23 cellular contexts compared by ENCODE assay signal in genomic region chr15:48298914-48299313, GRCh38. TPM values are rescaled to one million over a fixed set of nuclear protein-coding genes. Genes with fewer than 3 reads are reported as not detected.
DNase-seq lines count a peak whose midpoint lies in the region; ATAC-seq and TF ChIP-seq lines count a peak whose summit lies in the region.
"Had no signal": no experiment of that assay in that cellular context is flagged by ENCODE, and none has a peak within 500 bp of the region (broad histone marks: within the 10 kb centered on the region; RNA-seq: fewer than 3 reads in every experiment).

No MANE protein-coding gene starts in this region.

- DNase-seq in COR-L47 (lab: John Stamatoyannopoulos, UW) (peak; percentile 8), NCI-H69 (lab: John Stamatoyannopoulos, UW) (peak; percentile 22), mesendoderm (peak; percentile 72), thyroid gland (no peak), NCI-H187 (lab: John Stamatoyannopoulos, UW) (no peak)
- DNase-seq: 8988T, ACHN, BE2C, DMS153, DND-41, HCEC 1CT, Kasumi-1, NCI-H1105, NCI-H1436 treated with DMSO at 0.1 percent for 48 hours, NCI-H2029 treated with DMSO at 0.1 percent for 48 hours, NCI-H2227 treated with DMSO at 0.1 percent for 48 hours, PC-9, Right ventricle myocardium superior, RPMI8226 had no signal

- H2BK15ac ChIP-seq in mesendoderm (replicated peaks; ENCODE audit: low read depth): no peak overlapping the region

- H3K27me3 ChIP-seq in HUES6 (ENCODE audit: control insufficient read depth, insufficient read depth, low read length): no peaks in the 10 kb centered on the region
- no peaks in the 10 kb centered on the region for H3K27me3 ChIP-seq in mesendoderm (ENCODE audit: insufficient read depth, low read length, poor library complexity)
- H3K27me3 ChIP-seq in thyroid gland: no peaks in the 10 kb centered on the region
- H3K27me3 ChIP-seq: BE2C, SJSA1 had no signal

- ATAC-seq in HG03175 (IDR thresholded peaks at IDR 0.05; ENCODE audit: unreplicated experiment): no peak
- ATAC-seq: K562 had no signal

- no peak overlapping the region for H3K4me2 ChIP-seq in mesendoderm (ENCODE audit: low read length)
- H3K4me2 ChIP-seq: PC-9 had no signal

- H3K4me3 ChIP-seq in HUES6 (ENCODE audit: low read depth, low read length) (peak overlapping the region; percentile 13; the same call in 1 of the 2 replicates), mesendoderm (ENCODE audit: low read length) (no peak overlapping the region), thyroid gland (replicated peaks in 1 of 3) (no peak overlapping the region)
- H3K4me3 ChIP-seq: K562, PC-9, SJSA1 had no signal

- intact Hi-C loops in thyroid gland (cut with DNase I): no loop called here

- no peak overlapping the region for H2BK5ac ChIP-seq in mesendoderm (ENCODE audit: low read length)

- no peaks in the 10 kb centered on the region for H3K79me2 ChIP-seq in mesendoderm (ENCODE audit: control insufficient read depth, insufficient read depth, low read length)

- no peak overlapping the region for H3K56ac ChIP-seq in mesendoderm (ENCODE audit: low read length)

- WGBS in mesendoderm (ENCODE audit: extremely low coverage, insufficient coverage, low lambda C conversion rate): no CpG with 5 or more reads among the region's 2 CpGs
- WGBS in thyroid gland, 2 donors: 39 to 44% methylated on average over 2 of the region's 2 CpGs

- TF ChIP-seq CTCF in thyroid gland (IDR thresholded peaks at IDR 0.05): no peak

- H3K23ac ChIP-seq in mesendoderm (ENCODE audit: low read length): no peak overlapping the region

- H3K9me3 ChIP-seq in HUES6 (ENCODE audit: control insufficient read depth, insufficient read depth, low read depth, low read length) (no peaks in the 10 kb centered on the region), thyroid gland (no peaks in the 10 kb centered on the region)
- H3K9me3 ChIP-seq: BE2C, SJSA1 had no signal

- H2AK5ac ChIP-seq in mesendoderm (ENCODE audit: low read length): no peak overlapping the region

- H3K79me1 ChIP-seq in mesendoderm (ENCODE audit: low read length): no peaks in the 10 kb centered on the region

- H3K9ac ChIP-seq in HUES6 (ENCODE audit: low read length) (peak overlapping the region; percentile 51), mesendoderm (ENCODE audit: low read length) (no peak overlapping the region)

- H2BK120ac ChIP-seq in mesendoderm (ENCODE audit: low read depth, low read length): no peak overlapping the region

- no peak overlapping the region for H4K8ac ChIP-seq in mesendoderm (ENCODE audit: low read depth, low read length)

- no peak for TF ChIP-seq POLR2A in thyroid gland (IDR thresholded peaks at IDR 0.05)

- H3K18ac ChIP-seq in mesendoderm (ENCODE audit: low read length): no peak overlapping the region

- H3K36me3 ChIP-seq in HUES6 (ENCODE audit: control insufficient read depth, insufficient read depth, low read length): no peaks in the 10 kb centered on the region
- H3K36me3 ChIP-seq in mesendoderm (ENCODE audit: control insufficient read depth, insufficient read depth, low read length): no peaks in the 10 kb centered on the region
- no peaks in the 10 kb centered on the region for H3K36me3 ChIP-seq in thyroid gland
- H3K36me3 ChIP-seq: BE2C, SJSA1 had no signal

- H3K27ac ChIP-seq in HUES6 (ENCODE audit: low read depth, low read length) (peak overlapping the region; percentile 61; the same call in 1 of the 2 replicates), mesendoderm (ENCODE audit: low read depth, low read length) (no peak overlapping the region), thyroid gland (no peak overlapping the region)
- H3K27ac ChIP-seq: PC-9, SJSA1 had no signal

- H3K4me1 ChIP-seq in HUES6 (ENCODE audit: control insufficient read depth, insufficient read depth, low read length): peaks cover 38% of the 10 kb centered on the region
- peaks cover 10% of the 10 kb centered on the region for H3K4me1 ChIP-seq in mesendoderm (ENCODE audit: control insufficient read depth, low read depth, low read length)
- no peaks in the 10 kb centered on the region for H3K4me1 ChIP-seq in thyroid gland
- H3K4me1 ChIP-seq: BE2C, SJSA1 had no signal

- no peak overlapping the region for H3K4ac ChIP-seq in mesendoderm (ENCODE audit: low read depth, low read length)

- no peak overlapping the region for H4K5ac ChIP-seq in mesendoderm (ENCODE audit: low read length)

RNA-seq across cellular contexts. Expression of gene DUT, which starts 32.3 kb away (rescaled TPM):
- 191 TPM for polyA plus RNA-seq in mesendoderm (2013, experiment 1 of 2)
- polyA plus RNA-seq in mesendoderm (2013, experiment 2 of 2): 190 TPM
- total RNA-seq in thyroid gland: 100 to 1,000 TPM in 3 of 4 donors, 10 to 100 TPM in 1; 77.6 to 194 (median 138) TPM

Comparison
In these comparisons a context has a peak if more than half of its experiments do, and no peak if none do; other contexts are left out.
1. DNase-seq: peak in COR-L47 (single experiment), NCI-H69 (single experiment) and mesendoderm (single experiment); none in thyroid gland (0 of 2) and NCI-H187 (0 of 2).